Comparison of ENCODE assay signal across 9 cellular contexts in the genomic region with DNA sequence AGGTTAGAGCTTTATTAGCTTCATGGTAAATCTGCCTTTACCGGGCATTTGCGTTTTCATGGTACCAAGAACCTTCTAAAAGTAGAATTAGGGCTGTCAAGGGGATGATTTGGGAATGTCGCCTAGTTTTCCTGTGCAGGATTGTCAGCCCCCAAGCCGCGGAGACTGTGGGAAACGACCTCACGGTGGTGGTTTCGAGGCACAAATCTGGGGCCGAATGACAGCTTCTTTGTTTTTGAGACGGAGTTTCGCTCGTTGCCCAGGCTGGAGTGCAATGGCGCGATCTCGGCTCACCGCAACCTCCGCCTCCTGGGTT. TPM values are rescaled to one million over a fixed set of nuclear protein-coding genes. Genes with fewer than 3 reads are reported as not detected.
DNase-seq lines count a peak whose midpoint lies in the region; ATAC-seq and TF ChIP-seq lines count a peak whose summit lies in the region.
"Had no signal": no experiment of that assay in that cellular context is flagged by ENCODE, and none has a peak within 500 bp of the region (broad histone marks: within the 10 kb centered on the region; RNA-seq: fewer than 3 reads in every experiment).

No MANE protein-coding gene starts in this region.

- peaks cover 5% of the 10 kb centered on the region for H3K36me3 ChIP-seq in right atrium auricular region

- H3K4me3 ChIP-seq in right atrium auricular region, result peak overlapping the region in 1 of 2 donors; percentile 90

- no peaks in the 10 kb centered on the region for H3K9me3 Mint-ChIP-seq in activated naive CD8-positive, alpha-beta T cell treated with anti-CD3 and anti-CD28 coated beads, Interleukin-2, amount 50 U/mL, for 24 hours
- H3K9me3 Mint-ChIP-seq in naive thymus-derived CD8-positive, alpha-beta T cell, result no peaks in the 10 kb centered on the region
- H3K9me3 Mint-ChIP-seq: stimulated activated naive CD8-positive, alpha-beta T cell treated with anti-CD3 and anti-CD28 coated beads, Interleukin-15, Interleukin-2, amounts not matched to agents 100 ng/mL and 50 ng/mL, for 24 hours had no signal

- no peaks in the 10 kb centered on the region for H3K9me3 ChIP-seq in right atrium auricular region

- H3K36me3 Mint-ChIP-seq in activated naive CD8-positive, alpha-beta T cell treated with anti-CD3 and anti-CD28 coated beads, Interleukin-2, amount 50 U/mL, for 24 hours (ENCODE audit: low read depth), result peaks cover 25% of the 10 kb centered on the region
- peaks cover 0 to 23% (median 0%) of the 10 kb centered on the region in 3 donors for H3K36me3 Mint-ChIP-seq in naive thymus-derived CD8-positive, alpha-beta T cell

- intact Hi-C loops in cardiac septum (cut with DNase I), result no loop called here

- POLR2A ChIA-PET in naive thymus-derived CD8-positive, alpha-beta T cell (lab: Charles Lee), result interaction anchor here (0.7 to 2.7 kb wide), 10 partner anchors 9 to 288 kb away, joined by 3 to 10 read pairs (median 6); partner anchors contain the start of genes MAT2A, RNF181, TGOLN2 and TMEM150A

- H3K27ac Mint-ChIP-seq in activated naive CD8-positive, alpha-beta T cell treated with anti-CD3 and anti-CD28 coated beads, Interleukin-2, amount 50 U/mL, for 24 hours, result no peak overlapping the region
- peak overlapping the region in 9 of 10 donors; percentile 55 to 98 (median 96) for H3K27ac Mint-ChIP-seq in naive thymus-derived CD8-positive, alpha-beta T cell

- TF ChIP-seq CTCF in right atrium auricular region (IDR thresholded peaks at IDR 0.05) (no peak), GM10266 (IDR thresholded peaks at IDR 0.05; ENCODE audit: control insufficient read depth, insufficient read depth, low read depth, missing control alignments) (no peak)

- H3K4me1 Mint-ChIP-seq in activated naive CD8-positive, alpha-beta T cell treated with anti-CD3 and anti-CD28 coated beads, Interleukin-2, amount 50 U/mL, for 24 hours, result peaks cover 43% of the 10 kb centered on the region
- H3K4me1 Mint-ChIP-seq in naive thymus-derived CD8-positive, alpha-beta T cell, result peaks cover 6 to 43% (median 30%) of the 10 kb centered on the region in 4 donors

- ATAC-seq in activated naive CD8-positive, alpha-beta T cell treated with anti-CD3 and anti-CD28 coated beads, Interleukin-2, amount 50 U/mL, for 24 hours, result no peak
- no peak for ATAC-seq in naive thymus-derived CD8-positive, alpha-beta T cell
- ATAC-seq in HG03378 (IDR thresholded peaks at IDR 0.05; ENCODE audit: unreplicated experiment), result no peak

- H3K4me3 Mint-ChIP-seq in activated naive CD8-positive, alpha-beta T cell treated with anti-CD3 and anti-CD28 coated beads, Interleukin-2, amount 50 U/mL, for 24 hours, result peak overlapping the region; percentile 93
- H3K4me3 Mint-ChIP-seq in naive thymus-derived CD8-positive, alpha-beta T cell, result peak overlapping the region in 6 of 10 donors; percentile 94 to 98 (median 96)

- no peaks in the 10 kb centered on the region for H3K27me3 ChIP-seq in right atrium auricular region

- H3K27me3 Mint-ChIP-seq in activated naive CD8-positive, alpha-beta T cell treated with anti-CD3 and anti-CD28 coated beads, Interleukin-2, amount 50 U/mL, for 24 hours, result no peaks in the 10 kb centered on the region
- no peaks in the 10 kb centered on the region for H3K27me3 Mint-ChIP-seq in naive thymus-derived CD8-positive, alpha-beta T cell
- H3K27me3 Mint-ChIP-seq: stimulated activated naive CD8-positive, alpha-beta T cell treated with anti-CD3 and anti-CD28 coated beads, Interleukin-15, Interleukin-2, amounts not matched to agents 100 ng/mL and 50 ng/mL, for 24 hours had no signal

- DNase-seq in right atrium auricular region (ENCODE audit: low spot score), result no peak
- DNase-seq in cardiac septum (ENCODE audit: low spot score), result no peak
- no peak for DNase-seq in activated naive CD8-positive, alpha-beta T cell treated with anti-CD3 and anti-CD28 coated beads, Interleukin-2, amount 50 U/mL, for 24 hours
- no peak for DNase-seq in naive thymus-derived CD8-positive, alpha-beta T cell
- no peak for DNase-seq in SK-N-DZ (ENCODE audit: low spot score)
- no peak for DNase-seq in GM10266 (ENCODE audit: extremely low spot score)
- no peak for DNase-seq in GF-D8 (lab: John Stamatoyannopoulos, UW)

- peak overlapping the region; percentile 84 to 86 for H3K27ac ChIP-seq in right atrium auricular region

- H3K4me1 ChIP-seq in right atrium auricular region, result peaks cover 0 to 40% of the 10 kb centered on the region in 2 donors

RNA-seq across cellular contexts. Expression of gene USP39, which starts 0.6 kb away (rescaled TPM):
- 10 to 100 TPM; 35.0 to 78.2 TPM for total RNA-seq in right atrium auricular region
- total RNA-seq in cardiac septum, result 28.4 TPM
- total RNA-seq in naive thymus-derived CD8-positive, alpha-beta T cell, result 10 to 100 TPM; 53.0 to 59.5 TPM
- polyA plus RNA-seq in naive thymus-derived CD8-positive, alpha-beta T cell, result 10 to 100 TPM; 56.4 to 69.3 (median 57.9) TPM
- 156 and 231 TPM in 2 replicates for polyA plus RNA-seq in SK-N-DZ (2014; cell fraction: cytosol; rRNA removed)
- polyA plus RNA-seq in SK-N-DZ (2014; cell fraction: nucleus; rRNA removed), result 107 and 209 TPM in 2 replicates

RNA-seq across cellular contexts. Expression of gene C2orf68, which starts 3.5 kb away (rescaled TPM):
- 10 to 100 TPM in 1 of 2 donors, 1 to 10 TPM in 1; 8.9 to 11.1 TPM for total RNA-seq in right atrium auricular region
- total RNA-seq in cardiac septum, result 26.3 TPM
- 10 to 100 TPM; 86.4 to 95.2 TPM for total RNA-seq in naive thymus-derived CD8-positive, alpha-beta T cell
- polyA plus RNA-seq in naive thymus-derived CD8-positive, alpha-beta T cell, result 10 to 100 TPM; 15.7 to 21.1 (median 20.4) TPM
- polyA plus RNA-seq in SK-N-DZ (2014; cell fraction: cytosol; rRNA removed), result 33.8 and 43.2 TPM in 2 replicates
- polyA plus RNA-seq in SK-N-DZ (2014; cell fraction: nucleus; rRNA removed), result 33.2 and 41.5 TPM in 2 replicates

RNA-seq across cellular contexts. Expression of gene TMEM150A, which starts 12.9 kb away (rescaled TPM):
- total RNA-seq in right atrium auricular region (10 to 100 TPM; 15.8 to 21.7 TPM), cardiac septum (11.4 TPM)
- total RNA-seq in naive thymus-derived CD8-positive, alpha-beta T cell, result 10 to 100 TPM; 14.1 to 15.9 TPM
- 10 to 100 TPM; 11.6 to 15.1 (median 13.8) TPM for polyA plus RNA-seq in naive thymus-derived CD8-positive, alpha-beta T cell
- 9.3 and 11.0 TPM in 2 replicates for polyA plus RNA-seq in SK-N-DZ (2014; cell fraction: cytosol; rRNA removed)
- 18.5 and 23.9 TPM in 2 replicates for polyA plus RNA-seq in SK-N-DZ (2014; cell fraction: nucleus; rRNA removed)

RNA-seq across cellular contexts. Expression of gene RNF181, which starts 19.8 kb away (rescaled TPM):
- total RNA-seq in right atrium auricular region, result 100 to 1,000 TPM; 109 to 194 TPM
- 82.4 TPM for total RNA-seq in cardiac septum
- total RNA-seq in naive thymus-derived CD8-positive, alpha-beta T cell, result 10 to 100 TPM; 66.0 to 73.8 TPM
- 100 to 1,000 TPM; 165 to 206 (median 173) TPM for polyA plus RNA-seq in naive thymus-derived CD8-positive, alpha-beta T cell
- polyA plus RNA-seq in SK-N-DZ (2014; cell fraction: cytosol; rRNA removed), result 200 and 204 TPM in 2 replicates
- polyA plus RNA-seq in SK-N-DZ (2014; cell fraction: nucleus; rRNA removed), result 162 and 192 TPM in 2 replicates

RNA-seq across cellular contexts. Expression of gene VAMP5, which starts 31.1 kb away (rescaled TPM):
- total RNA-seq in right atrium auricular region, result 10 to 100 TPM; 37.2 to 61.7 TPM
- 27.9 TPM for total RNA-seq in cardiac septum
- 10 to 100 TPM; 24.6 to 24.7 TPM for total RNA-seq in naive thymus-derived CD8-positive, alpha-beta T cell
- polyA plus RNA-seq in naive thymus-derived CD8-positive, alpha-beta T cell, result 100 to 1,000 TPM; 135 to 143 (median 139) TPM
- polyA plus RNA-seq in SK-N-DZ (2014; cell fraction: cytosol; rRNA removed), result not detected in 2 replicates
- not detected in 2 replicates for polyA plus RNA-seq in SK-N-DZ (2014; cell fraction: nucleus; rRNA removed)
